In the genomic region with DNA sequence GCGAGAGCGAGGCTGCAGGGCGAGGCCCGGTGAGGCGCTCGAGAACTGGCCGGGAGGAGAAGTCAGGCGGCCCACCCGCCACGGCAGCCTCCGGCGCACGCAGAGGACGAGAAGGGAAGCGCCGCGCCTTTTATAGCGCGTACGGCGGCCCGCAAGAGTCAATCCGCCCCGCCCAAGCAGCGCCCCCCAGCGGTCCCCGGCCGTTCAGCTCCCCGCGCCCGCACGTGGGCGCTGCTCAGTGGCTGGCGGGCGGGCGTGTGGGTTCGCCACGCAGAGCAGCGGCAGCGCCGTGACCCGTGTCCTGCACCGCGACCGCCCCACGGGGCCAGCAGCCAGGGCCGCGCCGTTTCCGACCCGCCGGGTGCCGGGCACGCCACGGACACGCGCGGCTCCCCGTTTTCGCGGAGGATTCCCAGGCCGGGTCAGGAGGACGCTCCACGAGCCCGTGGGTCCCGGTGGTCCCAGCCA, we compare ENCODE assay signal across 8 cellular contexts. TPM values are rescaled to one million over a fixed set of nuclear protein-coding genes. Genes with fewer than 3 reads are reported as not detected.
DNase-seq lines count a peak whose midpoint lies in the region; ATAC-seq and TF ChIP-seq lines count a peak whose summit lies in the region.

No MANE protein-coding gene starts in this region.

- TF ChIP-seq CTCF in Caco-2 (IDR thresholded peaks at IDR 0.05; ENCODE audit: insufficient read depth in 1 of 2, low read depth in 1 of 2, low read length in 1 of 2, severe bottlenecking in 1 of 2, unreplicated experiment in 1 of 2) (peak; percentile 83 to 89), GM20000 (IDR thresholded peaks at IDR 0.05; ENCODE audit: extremely low read depth, missing control alignments) (peak; percentile 100), PC-9 (conservative IDR thresholded peaks at IDR 0.05) (peak; percentile 78), esophagus squamous epithelium (IDR thresholded peaks at IDR 0.05) (peak; percentile 76 to 99 (median 98))

- WGBS in esophagus squamous epithelium, 2 donors = 0% methylated on average over 5 of the region's 66 CpGs; no CpG with 5 or more reads in 1 of the 2 donors

- H3K9me3 ChIP-seq in Caco-2 (no peaks in the 10 kb centered on the region), HUES48 (ENCODE audit: control insufficient read depth, insufficient read depth, low read length) (no peaks in the 10 kb centered on the region), PC-9 (ENCODE audit: insufficient read depth, low read depth) (no peaks in the 10 kb centered on the region), esophagus squamous epithelium (no peaks in the 10 kb centered on the region)

- intact Hi-C loops in Caco-2 (cut with micrococcal nuclease; ENCODE audit: unreplicated experiment) = loop anchor here (2.0 kb wide), 1 partner anchor 63 kb away; the partner anchor contains the start of gene TMEM141
- intact Hi-C loops in PC-9 (cut with micrococcal nuclease; ENCODE audit: unreplicated experiment) = loop anchor here (10.0 kb wide), 1 partner anchor 53 kb away; no protein-coding TSS in a partner anchor
- intact Hi-C loops in esophagus squamous epithelium (cut with DNase I) = no loop called here

- H3K27me3 Mint-ChIP-seq in Caco-2 (ENCODE audit: insufficient read depth, unreplicated experiment) (no peaks in the 10 kb centered on the region), naive B cell (peaks cover 0 to 3% (median 0%) of the 10 kb centered on the region in 3 donors)
- no peaks in the 10 kb centered on the region for H3K27me3 Mint-ChIP-seq in activated T-cell treated with anti-CD3 and anti-CD28 coated beads, Interleukin-2, amount 50 U/mL, for 4 hours (ENCODE audit: low read depth)

- peaks cover 43% of the 10 kb centered on the region for H4K20me1 ChIP-seq in PC-9 (ENCODE audit: insufficient read depth)

- no peaks in the 10 kb centered on the region for H3K9me2 ChIP-seq in PC-9 (ENCODE audit: insufficient read depth)

- POLR2A ChIA-PET in Caco-2 (lab: Charles Lee) (interaction anchor here (0.5 to 2.7 kb wide), 11 partner anchors 13 to 633 kb away, joined by 3 to 8 read pairs (median 4); partner anchors contain the start of gene NACC2), PC-9 (lab: Charles Lee; ENCODE audit: unreplicated experiment) (interaction anchor here (0.6 kb wide), 2 partner anchors 18 to 84 kb away, joined by 3 read pairs; no protein-coding TSS in a partner anchor)

- peak; percentile 88 to 95 for DNase-seq in Caco-2
- DNase-seq in GM20000 (ENCODE audit: low spot score) = peak; percentile 99
- DNase-seq in PC-9 = peak; percentile 47 to 90
- DNase-seq in activated T-cell treated with anti-CD3 and anti-CD28 coated beads, Interleukin-2, amount 50 U/mL, for 4 hours = peak; percentile 95
- DNase-seq in esophagus squamous epithelium (lab: John Stamatoyannopoulos, UW) = peak; percentile 49
- peak; percentile 91 for DNase-seq in naive B cell
- peak; percentile 77 to 81 for DNase-seq in stimulated activated CD8-positive, alpha-beta memory T cell treated with anti-CD3 and anti-CD28 coated beads, Interleukin-7, amount 100 ng/mL, for 48 hours (ENCODE audit: extremely low read depth in 1 of 2, low read depth in 1 of 2)

- H3K9ac ChIP-seq in HUES48 (ENCODE audit: low read depth, low read length) = peak overlapping the region; percentile 80

- H3K27me3 ChIP-seq in Caco-2 (replicated peaks; ENCODE audit: control insufficient read depth, insufficient read depth, low read length) (no peaks in the 10 kb centered on the region), HUES48 (ENCODE audit: control insufficient read depth, insufficient read depth, low read length) (peaks cover 8% of the 10 kb centered on the region), PC-9 (ENCODE audit: insufficient read depth, low read depth) (no peaks in the 10 kb centered on the region), esophagus squamous epithelium (no peaks in the 10 kb centered on the region)

- CTCF ChIA-PET in Caco-2 (lab: Charles Lee) = interaction anchor here (0.5 to 2.0 kb wide), 7 partner anchors 9 to 587 kb away, joined by 3 to 12 read pairs (median 4); partner anchors contain the start of gene LCN10
- CTCF ChIA-PET in PC-9 (lab: Charles Lee) = interaction anchor here (0.6 to 1.0 kb wide), 2 partner anchors 14 to 103 kb away, joined by 3 read pairs; partner anchors contain the start of gene LCN10

- H3K79me2 ChIP-seq in PC-9 (ENCODE audit: low read depth) = peaks cover 71% of the 10 kb centered on the region

- H3K4me3 Mint-ChIP-seq in Caco-2 (ENCODE audit: unreplicated experiment) (peak overlapping the region; percentile 97), naive B cell (peak overlapping the region; percentile 66 to 99 (median 95))
- H3K4me3 Mint-ChIP-seq in activated T-cell treated with anti-CD3 and anti-CD28 coated beads, Interleukin-2, amount 50 U/mL, for 4 hours = peak overlapping the region; percentile 98

- H3F3A ChIP-seq in PC-9 (ENCODE audit: insufficient read depth, low read depth) = peaks cover 66% of the 10 kb centered on the region

- peak; percentile 65 to 100 (median 98) for TF ChIP-seq POLR2A in esophagus squamous epithelium (IDR thresholded peaks at IDR 0.05)

- peak; percentile 68 to 74 for ATAC-seq in activated T-cell treated with anti-CD3 and anti-CD28 coated beads, Interleukin-2, amount 50 U/mL, for 4 hours
- peak; percentile 66 to 70 for ATAC-seq in naive B cell (ENCODE audit: low read depth in 2 of 2)

- peaks cover 66% of the 10 kb centered on the region for H3K36me3 Mint-ChIP-seq in Caco-2 (ENCODE audit: insufficient read depth, unreplicated experiment)
- peaks cover 31% of the 10 kb centered on the region for H3K36me3 Mint-ChIP-seq in activated T-cell treated with anti-CD3 and anti-CD28 coated beads, Interleukin-2, amount 50 U/mL, for 4 hours (ENCODE audit: insufficient read depth)
- H3K36me3 Mint-ChIP-seq in naive B cell = peaks cover 7 to 22% of the 10 kb centered on the region in 2 donors

- H3K36me3 ChIP-seq in Caco-2 (ENCODE audit: control insufficient read depth, insufficient read depth, low read length) (peaks cover 17% of the 10 kb centered on the region), HUES48 (ENCODE audit: control insufficient read depth, insufficient read depth, low read length) (peaks cover 37% of the 10 kb centered on the region), PC-9 (ENCODE audit: low read depth) (peaks cover 34% of the 10 kb centered on the region), esophagus squamous epithelium (peaks cover 19 to 37% (median 30%) of the 10 kb centered on the region in 3 donors)

- H3K4me3 ChIP-seq in Caco-2 (ENCODE audit: low read depth, low read length) (peak overlapping the region; percentile 99), HUES48 (ENCODE audit: low read depth, low read length) (peak overlapping the region; percentile 81), PC-9 (peak overlapping the region; percentile 99), esophagus squamous epithelium (peak overlapping the region; percentile 58 to 95 (median 74))

- peak overlapping the region; percentile 81 for H3K27ac ChIP-seq in HUES48 (ENCODE audit: low read depth, low read length)
- H3K27ac ChIP-seq in PC-9 = peak overlapping the region; percentile 17; the same call in 1 of the 2 replicates
- peak overlapping the region; percentile 73 to 91 (median 84) for H3K27ac ChIP-seq in esophagus squamous epithelium

- peak overlapping the region; percentile 100 for H3K27ac Mint-ChIP-seq in Caco-2 (ENCODE audit: unreplicated experiment)
- H3K27ac Mint-ChIP-seq in naive B cell = peak overlapping the region in 3 of 6 donors; percentile 86 to 94 (median 92)

- peak overlapping the region; percentile 98 for H3K4me2 ChIP-seq in PC-9

- H3K4me1 Mint-ChIP-seq in Caco-2 (ENCODE audit: low read depth, unreplicated experiment) = peaks cover 10% of the 10 kb centered on the region
- H3K4me1 Mint-ChIP-seq in activated T-cell treated with anti-CD3 and anti-CD28 coated beads, Interleukin-2, amount 50 U/mL, for 4 hours (ENCODE audit: low read depth) = peaks cover 34% of the 10 kb centered on the region
- peaks cover 22 to 67% (median 53%) of the 10 kb centered on the region in 3 donors for H3K4me1 Mint-ChIP-seq in naive B cell

- H3K4me1 ChIP-seq in Caco-2 = peaks cover 17% of the 10 kb centered on the region
- peaks cover 12% of the 10 kb centered on the region for H3K4me1 ChIP-seq in HUES48 (ENCODE audit: control insufficient read depth, insufficient read depth, low read length)
- peaks cover 27% of the 10 kb centered on the region for H3K4me1 ChIP-seq in PC-9 (replicated peaks; ENCODE audit: insufficient read depth)
- H3K4me1 ChIP-seq in esophagus squamous epithelium = peaks cover 33 to 60% (median 46%) of the 10 kb centered on the region in 3 donors

- peak overlapping the region; percentile 96 for H2AFZ ChIP-seq in PC-9

- BruUV-seq in Caco-2 (replicated peaks; lab: Mats Ljungman, UMichigan) (no TSS peak), PC-9 (replicated peaks; lab: Mats Ljungman, UMichigan) (no TSS peak)

- no peaks in the 10 kb centered on the region for H3K9me3 Mint-ChIP-seq in Caco-2 (ENCODE audit: unreplicated experiment)
- H3K9me3 Mint-ChIP-seq in activated T-cell treated with anti-CD3 and anti-CD28 coated beads, Interleukin-2, amount 50 U/mL, for 4 hours = no peaks in the 10 kb centered on the region
- no peaks in the 10 kb centered on the region for H3K9me3 Mint-ChIP-seq in naive B cell

RNA-seq across cellular contexts. Expression of gene LCN10, which starts 14.6 kb away (rescaled TPM):
- not detected in 2 replicates for total RNA-seq in Caco-2 (2022)
- 0.94 and 2.2 TPM in 2 replicates for total RNA-seq in PC-9 (2021)
- 1 to 10 TPM in 2 of 3 donors, under 1 TPM in 1; 0.82 to 2.4 (median 2.1) TPM for total RNA-seq in activated T-cell treated with anti-CD3 and anti-CD28 coated beads, Interleukin-2, amount 50 U/mL, for 4 hours
- 1 to 10 TPM in 3 of 4 donors, under 1 TPM in 1; 0.64 to 3.8 (median 2.2) TPM for total RNA-seq in esophagus squamous epithelium
- polyA plus RNA-seq in naive B cell (ENCODE audit: low read depth in 6 of 6) = 10 to 100 TPM; 46.1 to 86.0 (median 65.3) TPM

RNA-seq across cellular contexts. Expression of gene DIPK1B, which starts 15.7 kb away (rescaled TPM):
- total RNA-seq in Caco-2 (2022) = 40.4 and 40.6 TPM in 2 replicates
- 19.0 and 32.6 TPM in 2 replicates for total RNA-seq in PC-9 (2021)
- under 1 TPM in 2 of 3 donors, not detected in 1; 0.16 to 0.18 TPM for total RNA-seq in activated T-cell treated with anti-CD3 and anti-CD28 coated beads, Interleukin-2, amount 50 U/mL, for 4 hours
- 1 to 10 TPM in 3 of 4 donors, under 1 TPM in 1; 0.48 to 6.3 (median 1.1) TPM for total RNA-seq in esophagus squamous epithelium
- polyA plus RNA-seq in naive B cell (ENCODE audit: low read depth in 6 of 6) = 10 to 100 TPM in 4 of 6 donors, 1 to 10 TPM in 1, under 1 TPM in 1; 0.91 to 71.6 (median 15.1) TPM

RNA-seq across cellular contexts. Expression of gene LCN6, which starts 20.2 kb away (rescaled TPM):
- not detected in 2 replicates for total RNA-seq in Caco-2 (2022)
- total RNA-seq in PC-9 (2021) = not detected in 2 replicates
- total RNA-seq in activated T-cell treated with anti-CD3 and anti-CD28 coated beads, Interleukin-2, amount 50 U/mL, for 4 hours = not detected
- 1 to 10 TPM in 2 of 4 donors, under 1 TPM in 1, not detected in 1; 0.82 to 6.7 (median 2.5) TPM for total RNA-seq in esophagus squamous epithelium
- not detected for polyA plus RNA-seq in naive B cell (ENCODE audit: low read depth in 6 of 6)

RNA-seq across cellular contexts. Expression of gene LCN8, which starts 29.9 kb away (rescaled TPM):
- not detected in 2 replicates for total RNA-seq in Caco-2 (2022)
- not detected in 2 replicates for total RNA-seq in PC-9 (2021)
- total RNA-seq in activated T-cell treated with anti-CD3 and anti-CD28 coated beads, Interleukin-2, amount 50 U/mL, for 4 hours = not detected
- total RNA-seq in esophagus squamous epithelium = not detected
- 10 to 100 TPM in 2 of 6 donors, under 1 TPM in 3, not detected in 1; 0.39 to 69.1 (median 0.73) TPM for polyA plus RNA-seq in naive B cell (ENCODE audit: low read depth in 6 of 6)

RNA-seq across cellular contexts. Expression of gene LCN15, which starts 36.2 kb away (rescaled TPM):
- total RNA-seq in Caco-2 (2022) (not detected in 2 replicates), PC-9 (2021) (not detected in 2 replicates), esophagus squamous epithelium (not detected)
- total RNA-seq in activated T-cell treated with anti-CD3 and anti-CD28 coated beads, Interleukin-2, amount 50 U/mL, for 4 hours = not detected
- under 1 TPM in 1 of 6 donors, not detected in 5; 0.09 TPM for polyA plus RNA-seq in naive B cell (ENCODE audit: low read depth in 6 of 6)

Comparison
In these comparisons a context has a peak if more than half of its experiments do, and no peak if none do; other contexts are left out.
1. Peak in every context shown above with its lines: DNase-seq, ATAC-seq, H3K4me3 ChIP-seq and H3K27ac ChIP-seq.
2. DNase-seq: peak in every context shown above with its lines; median percentile 99 in GM20000; 95 in activated T-cell treated with anti-CD3 and anti-CD28 coated beads, Interleukin-2, amount 50 U/mL, for 4 hours; 92 in Caco-2; 91 in naive B cell; 79 in stimulated activated CD8-positive, alpha-beta memory T cell treated with anti-CD3 and anti-CD28 coated beads, Interleukin-7, amount 100 ng/mL, for 48 hours; 68 in PC-9; 49 in esophagus squamous epithelium.
3. H3K27ac ChIP-seq: peak in every context shown above with its lines; median percentile 84 in esophagus squamous epithelium; 81 in HUES48; 17 in PC-9.